In the genomic region with DNA sequence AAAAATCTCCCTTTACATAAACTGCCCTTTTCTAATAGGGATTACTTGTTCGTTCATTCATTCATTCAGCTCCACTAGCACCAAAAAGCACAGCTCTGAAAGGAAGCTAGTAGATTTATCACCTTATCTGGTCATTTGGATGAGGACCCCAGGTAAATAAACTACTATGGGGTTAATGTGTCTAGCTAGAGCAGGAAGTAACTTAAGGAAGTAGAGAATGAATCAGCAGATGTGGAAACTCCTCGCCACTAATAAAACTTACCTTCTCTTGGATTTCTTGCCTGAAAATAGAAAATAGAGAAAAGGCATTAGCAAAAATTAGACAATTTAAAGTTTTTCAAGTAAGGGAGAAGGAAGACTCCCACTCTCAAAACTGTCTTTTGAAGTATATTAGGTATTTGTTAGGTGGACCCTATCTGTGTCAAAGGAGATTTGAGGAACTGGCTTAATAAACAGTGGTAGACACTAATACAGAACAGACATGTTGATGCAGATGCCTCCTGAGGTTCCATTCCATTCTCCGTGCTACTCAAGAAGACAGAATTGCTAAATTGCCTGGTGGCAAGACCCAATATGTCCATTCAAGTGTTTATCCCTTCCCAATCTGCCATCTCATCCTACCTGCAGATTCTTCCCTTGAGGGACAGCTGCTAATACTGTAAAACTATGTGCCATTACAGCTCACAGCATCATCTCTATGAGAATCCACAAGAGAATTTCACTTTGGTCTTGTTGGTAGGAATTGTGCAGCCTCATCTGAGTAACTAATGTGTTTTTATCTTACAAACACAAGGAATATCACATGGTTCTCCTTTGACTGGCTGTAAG, we compare ENCODE assay signal across 1 cellular context.
TF ChIP-seq lines count a peak whose summit lies in the region.

No MANE protein-coding gene starts in this region.

TF ChIP-seq in HepG2, 621 proteins besides CTCF, POLR2A, EP300 and RAD21:
- TF ChIP-seq SIX4 (CRISPR knock-in tag; IDR thresholded peaks at IDR 0.05): no peak
- TF ChIP-seq ZNF883 (CRISPR knock-in tag; IDR thresholded peaks at IDR 0.05; ENCODE audit: not compliant biosample characterization): no peak
- no peak for TF ChIP-seq KMT2A (CRISPR knock-in tag; IDR thresholded peaks at IDR 0.05)
- TF ChIP-seq, protein P1, sequence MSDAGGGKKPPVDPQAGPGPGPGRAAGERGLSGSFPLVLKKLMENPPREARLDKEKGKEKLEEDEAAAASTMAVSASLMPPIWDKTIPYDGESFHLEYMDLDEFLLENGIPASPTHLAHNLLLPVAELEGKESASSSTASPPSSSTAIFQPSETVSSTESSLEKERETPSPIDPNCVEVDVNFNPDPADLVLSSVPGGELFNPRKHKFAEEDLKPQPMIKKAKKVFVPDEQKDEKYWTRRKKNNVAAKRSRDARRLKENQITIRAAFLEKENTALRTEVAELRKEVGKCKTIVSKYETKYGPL (CRISPR knock-in tag; IDR thresholded peaks at IDR 0.05): no peak
- TF ChIP-seq ZNF230 (CRISPR knock-in tag; IDR thresholded peaks at IDR 0.05): no peak
- TF ChIP-seq ZSCAN22 (CRISPR knock-in tag; IDR thresholded peaks at IDR 0.05): no peak
- TF ChIP-seq ZFP82 (CRISPR knock-in tag; IDR thresholded peaks at IDR 0.05; ENCODE audit: borderline replicate concordance): no peak
- TF ChIP-seq ZNF550 (CRISPR knock-in tag; IDR thresholded peaks at IDR 0.05; ENCODE audit: borderline replicate concordance): no peak
- no peak for TF ChIP-seq NAIF1 (CRISPR knock-in tag; IDR thresholded peaks at IDR 0.05; ENCODE audit: borderline replicate concordance)
